ENCODE assay signal across 12 cellular contexts in genomic region chr4:69092190-69092589, GRCh38. TPM values are rescaled to one million over a fixed set of nuclear protein-coding genes. Genes with fewer than 3 reads are reported as not detected.
A peak's percentile ranks its signal among the peaks of the same experiment; 100 is the strongest.
DNase-seq lines count a peak whose midpoint lies in the region; ATAC-seq and TF ChIP-seq lines count a peak whose summit lies in the region.
"Had no signal": no experiment of that assay in that cellular context is flagged by ENCODE, and none has a peak within 500 bp of the region (broad histone marks: within the 10 kb centered on the region; RNA-seq: fewer than 3 reads in every experiment).

No MANE protein-coding gene starts in this region.

- dilution Hi-C loops in mammary epithelial cell (cut with HindIII; ENCODE audit: low sequenced_read_pairs): no loop called here

- in situ Hi-C loops in mammary epithelial cell (cut with MboI; ENCODE audit: low sequenced_read_pairs in 2 of 2) (no loop called here), GM13976 (cut with MboI; ENCODE audit: low sequenced_read_pairs, unreplicated experiment) (no loop called here)

- H3K9me3 Mint-ChIP-seq in MCF 10A (ENCODE audit: unreplicated experiment) (no peaks in the 10 kb centered on the region), progenitor cell of endocrine pancreas (ENCODE audit: low read depth) (peaks cover 12% of the 10 kb centered on the region)
- H3K9me3 Mint-ChIP-seq: endodermal cell had no signal

- no peaks in the 10 kb centered on the region for H3K9me3 ChIP-seq in mammary epithelial cell (replicated peaks; ENCODE audit: insufficient read depth, low read length)
- peaks cover 8% of the 10 kb centered on the region for H3K9me3 ChIP-seq in Karpas-422 (ENCODE audit: low read length)
- H3K9me3 ChIP-seq: thoracic aorta had no signal

- H3K27ac Mint-ChIP-seq in MCF 10A (ENCODE audit: low read depth, unreplicated experiment) (no peak overlapping the region), progenitor cell of endocrine pancreas (no peak overlapping the region)
- H3K27ac Mint-ChIP-seq: endodermal cell had no signal

- no peaks in the 10 kb centered on the region for H3K27me3 ChIP-seq in mammary epithelial cell (ENCODE audit: insufficient read depth, low read length)
- no peaks in the 10 kb centered on the region for H3K27me3 ChIP-seq in Karpas-422 (ENCODE audit: low read length)

- no peaks in the 10 kb centered on the region for H3K27me3 Mint-ChIP-seq in MCF 10A (ENCODE audit: insufficient read depth, unreplicated experiment)
- H3K27me3 Mint-ChIP-seq in progenitor cell of endocrine pancreas: no peaks in the 10 kb centered on the region

- H3K79me2 ChIP-seq in mammary epithelial cell (ENCODE audit: insufficient read depth, low read length): no peaks in the 10 kb centered on the region
- H3K79me2 ChIP-seq in Karpas-422 (ENCODE audit: low read length): no peaks in the 10 kb centered on the region

- POLR2A ChIA-PET in MCF 10A (lab: Yijun Ruan, JAX): interaction anchor here (0.8 to 1.8 kb wide), 2 partner anchors 9 to 10 kb away, joined by 3 to 4 read pairs; no protein-coding TSS in a partner anchor

- H3K4me2 ChIP-seq in mammary epithelial cell (ENCODE audit: insufficient read depth, low read depth, low read length): peak overlapping the region; percentile 30
- no peak overlapping the region for H3K4me2 ChIP-seq in Karpas-422 (ENCODE audit: low read depth, low read length, poor library complexity, severe bottlenecking)

- no peaks in the 10 kb centered on the region for H3K9me2 ChIP-seq in Karpas-422 (replicated peaks; ENCODE audit: insufficient read depth, low read length)

- H3K9ac ChIP-seq in mammary epithelial cell (ENCODE audit: insufficient read depth, low read length) (no peak overlapping the region), Karpas-422 (ENCODE audit: low read length) (no peak overlapping the region)

- intact Hi-C loops in mammary epithelial cell (cut with micrococcal nuclease): no loop called here
- intact Hi-C loops in MCF 10A (cut with micrococcal nuclease): no loop called here

- H2AFZ ChIP-seq in mammary epithelial cell (ENCODE audit: low read depth, low read length): peak overlapping the region; percentile 44
- H2AFZ ChIP-seq in Karpas-422 (ENCODE audit: low read length): no peak overlapping the region

- peak; percentile 66 for DNase-seq in mammary epithelial cell
- no peak for DNase-seq in MCF 10A (ENCODE audit: unreplicated experiment)
- DNase-seq in NCI-H748 treated with DMSO at 0.1 percent for 48 hours (lab: John Stamatoyannopoulos, UW): peak; percentile 36
- peak; percentile 59 for DNase-seq in fibroblast of mammary gland (ENCODE audit: low read depth)
- DNase-seq in progenitor cell of endocrine pancreas (ENCODE audit: low spot score, unreplicated experiment): no peak
- DNase-seq in GM13976 (ENCODE audit: low spot score): no peak
- no peak for DNase-seq in Karpas-422
- DNase-seq: endodermal cell, NCI-H1092, T-helper 9 cell had no signal

- H3K27ac ChIP-seq in mammary epithelial cell (ENCODE audit: insufficient read depth, low read depth, low read length) (no peak overlapping the region), Karpas-422 (ENCODE audit: low read length) (no peak overlapping the region)
- H3K27ac ChIP-seq: thoracic aorta had no signal

- H3K4me1 Mint-ChIP-seq in MCF 10A (ENCODE audit: insufficient read depth, unreplicated experiment): peaks cover 18% of the 10 kb centered on the region
- peaks cover 23% of the 10 kb centered on the region for H3K4me1 Mint-ChIP-seq in progenitor cell of endocrine pancreas (ENCODE audit: low read depth)
- H3K4me1 Mint-ChIP-seq: endodermal cell had no signal

- ATAC-seq in HG02884 (IDR thresholded peaks at IDR 0.05; ENCODE audit: unreplicated experiment): no peak

- H3K4me1 ChIP-seq in mammary epithelial cell (ENCODE audit: insufficient read depth, low read length) (peaks cover 22% of the 10 kb centered on the region), Karpas-422 (ENCODE audit: low read length) (no peaks in the 10 kb centered on the region)

- BruUV-seq in mammary epithelial cell (replicated peaks; lab: Mats Ljungman, UMichigan): no TSS peak
- no TSS peak for BruUV-seq in MCF 10A (replicated peaks; lab: Mats Ljungman, UMichigan)

- H3K36me3 ChIP-seq in mammary epithelial cell (ENCODE audit: insufficient read depth, low read length): no peaks in the 10 kb centered on the region
- H3K36me3 ChIP-seq in Karpas-422 (ENCODE audit: insufficient read depth, low read length): no peaks in the 10 kb centered on the region
- H3K36me3 ChIP-seq: thoracic aorta had no signal

- 30% methylated on average over 1 of the region's 1 CpG for WGBS in mammary epithelial cell (ENCODE audit: low coverage, missing lambda C conversion rate)

- CTCF ChIA-PET in mammary epithelial cell (lab: Charles Lee; ENCODE audit: low non-redundant PET): no interaction called here
- CTCF ChIA-PET in MCF 10A (lab: Yijun Ruan, JAX): interaction anchor here (0.6 kb wide), 1 partner anchor 226 kb away, joined by 4 read pairs; no protein-coding TSS in a partner anchor

- H4K20me1 ChIP-seq in mammary epithelial cell (ENCODE audit: insufficient read depth, low read length) (no peaks in the 10 kb centered on the region), Karpas-422 (ENCODE audit: insufficient read depth, low read depth, low read length) (no peaks in the 10 kb centered on the region)

- TF ChIP-seq CTCF in mammary epithelial cell (conservative IDR thresholded peaks at IDR 0.05 in 1 of 2, IDR thresholded peaks at IDR 0.05 in 1 of 2; ENCODE audit: extremely low read depth in 1 of 2, insufficient read depth in 1 of 2, low read depth in 1 of 2, low read length in 2 of 2): no peak
- TF ChIP-seq CTCF in MCF 10A (IDR thresholded peaks at IDR 0.05; ENCODE audit: unreplicated experiment): no peak
- TF ChIP-seq CTCF in fibroblast of mammary gland (conservative IDR thresholded peaks at IDR 0.05; ENCODE audit: control insufficient read depth, insufficient read depth, low read depth, low read length): no peak
- TF ChIP-seq CTCF in progenitor cell of endocrine pancreas (IDR thresholded peaks at IDR 0.05; ENCODE audit: unreplicated experiment): no peak
- TF ChIP-seq CTCF in GM13976 (IDR thresholded peaks at IDR 0.05; ENCODE audit: borderline replicate concordance, control extremely low read depth, extremely low read depth, insufficient read depth, missing control alignments): no peak

- no peak overlapping the region for H3K4me3 Mint-ChIP-seq in MCF 10A (ENCODE audit: unreplicated experiment)
- no peak overlapping the region for H3K4me3 Mint-ChIP-seq in progenitor cell of endocrine pancreas (ENCODE audit: low read depth)
- H3K4me3 Mint-ChIP-seq: endodermal cell had no signal

- no peak overlapping the region for H3K4me3 ChIP-seq in mammary epithelial cell (replicated peaks in 1 of 3; ENCODE audit: insufficient read depth in 1 of 3, low read depth in 2 of 3, low read length in 3 of 3)
- H3K4me3 ChIP-seq in fibroblast of mammary gland (ENCODE audit: control insufficient read depth, low read depth, low read length): no peak overlapping the region
- H3K4me3 ChIP-seq in Karpas-422 (ENCODE audit: low read length): no peak overlapping the region
- H3K4me3 ChIP-seq: thoracic aorta had no signal

- no peaks in the 10 kb centered on the region for H3K36me3 Mint-ChIP-seq in MCF 10A (ENCODE audit: insufficient read depth, unreplicated experiment)
- peaks cover 2% of the 10 kb centered on the region for H3K36me3 Mint-ChIP-seq in progenitor cell of endocrine pancreas (ENCODE audit: insufficient read depth)

RNA-seq across cellular contexts. Expression of gene UGT2B7, which starts 4.1 kb away (rescaled TPM):
- under 1 TPM in 1 of 2 donors, not detected in 1; 0.33 TPM for total RNA-seq in mammary epithelial cell
- polyA plus RNA-seq in mammary epithelial cell: not detected
- not detected for polyA minus RNA-seq in mammary epithelial cell
- total RNA-seq in MCF 10A (2022): not detected in 2 replicates
- 1.1 and 1.2 TPM in 2 replicates for total RNA-seq in progenitor cell of endocrine pancreas
- total RNA-seq in Karpas-422 (2014; rRNA removed; shearing (Covaris generic); ENCODE audit: low replicate concordance): not detected in 2 replicates
- total RNA-seq: endodermal cell, thoracic aorta had no signal

Comparison
In these comparisons a context has a peak if more than half of its experiments do, and no peak if none do; other contexts are left out.
1. DNase-seq: peak in mammary epithelial cell (single experiment), NCI-H748 treated with DMSO at 0.1 percent for 48 hours (single experiment) and fibroblast of mammary gland (single experiment); none in MCF 10A (single experiment), progenitor cell of endocrine pancreas (single experiment), GM13976 (single experiment) and Karpas-422 (single experiment).